In the genomic region with DNA sequence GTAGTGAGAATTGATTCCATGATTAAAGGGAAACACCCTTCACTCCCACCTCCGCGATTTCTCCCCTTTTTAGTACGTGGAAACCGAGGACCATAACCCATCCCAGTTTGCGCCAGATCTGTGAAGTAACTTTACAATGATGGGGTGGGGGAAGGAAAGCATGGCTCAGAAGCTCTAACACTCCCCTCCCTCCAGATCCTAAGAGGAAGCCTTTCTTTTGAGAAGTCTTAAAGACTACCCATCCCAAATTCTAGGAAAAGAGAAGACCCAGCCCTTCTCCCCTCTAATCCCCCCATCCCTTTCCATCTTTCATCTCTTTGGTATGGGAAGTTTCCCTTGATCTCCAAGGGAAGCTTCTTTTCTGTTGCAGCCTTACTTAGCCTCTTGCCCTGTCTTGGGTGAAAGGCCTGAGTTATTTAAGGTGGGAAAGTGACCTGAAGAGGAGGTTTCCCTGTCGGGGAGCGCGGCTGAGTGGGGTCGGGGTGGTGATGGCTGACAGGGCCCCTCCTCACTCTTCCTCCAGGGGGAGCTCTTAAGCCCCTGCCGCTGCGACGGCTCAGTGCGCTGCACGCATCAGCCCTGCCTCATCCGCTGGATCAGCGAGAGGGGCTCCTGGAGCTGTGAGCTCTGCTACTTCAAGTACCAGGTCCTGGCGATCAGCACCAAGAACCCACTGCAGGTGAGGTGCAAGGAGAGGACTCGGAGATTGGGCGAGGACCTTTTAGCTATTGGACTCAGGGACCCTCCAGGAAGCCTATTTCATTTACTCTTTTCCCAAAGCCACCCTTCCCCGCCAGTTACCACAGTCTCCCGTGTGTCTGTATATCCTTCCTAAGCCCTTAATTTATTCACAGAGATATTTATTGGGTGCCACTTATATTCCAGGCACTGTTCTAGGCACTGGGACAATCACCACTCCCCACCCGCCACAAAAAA, we compare ENCODE assay signal across 8 cellular contexts. TPM values are rescaled to one million over a fixed set of nuclear protein-coding genes. Genes with fewer than 3 reads are reported as not detected.
DNase-seq lines count a peak whose midpoint lies in the region; TF ChIP-seq lines count a peak whose summit lies in the region.

No MANE protein-coding gene starts in this region.

- H3K9me3 ChIP-seq in A673 (ENCODE audit: low read depth, low read length, poor library complexity, severe bottlenecking) (no peaks in the 10 kb centered on the region), esophagus squamous epithelium (no peaks in the 10 kb centered on the region)

- H3K36me3 ChIP-seq in A673 (ENCODE audit: insufficient read depth, low read length, poor library complexity, severe bottlenecking) (peaks cover 6% of the 10 kb centered on the region), esophagus squamous epithelium (peaks cover 0 to 19% (median 0%) of the 10 kb centered on the region in 3 donors)

- intact Hi-C loops in A673 (cut with micrococcal nuclease; ENCODE audit: unreplicated experiment): no loop called here
- intact Hi-C loops in esophagus squamous epithelium (cut with DNase I): no loop called here

- 48 to 50% methylated on average over 12 to 14 of the region's 22 CpGs for WGBS in esophagus squamous epithelium, 2 donors

- DNase-seq in A673 (ENCODE audit: low spot score) (no peak), GM19240 (ENCODE audit: insufficient read length, low spot score) (peak; percentile 84), NCI-H82 treated with DMSO at 0.1 percent for 48 hours (lab: John Stamatoyannopoulos, UW; ENCODE audit: unreplicated experiment) (peak; percentile 28), activated T-cell treated with anti-CD3 and anti-CD28 coated beads for 1 hour (ENCODE audit: low read depth) (peak; percentile 59), esophagus squamous epithelium (lab: John Stamatoyannopoulos, UW) (no peak), retina (peak; percentile 61), kidney glomerular epithelial cell (lab: John Stamatoyannopoulos, UW) (no peak), NCI-H226 (no peak)

- BruUV-seq in A673 (replicated peaks; lab: Mats Ljungman, UMichigan): no TSS peak

- no peak for TF ChIP-seq POLR2A in esophagus squamous epithelium (IDR thresholded peaks at IDR 0.05)

- H3K27ac ChIP-seq in A673 (ENCODE audit: low read depth, low read length, poor library complexity, severe bottlenecking): no peak overlapping the region
- H3K27ac ChIP-seq in esophagus squamous epithelium: no peak overlapping the region

- CTCF ChIA-PET in A673 (lab: Charles Lee): interaction anchor here (0.6 to 1.9 kb wide), 3 partner anchors 9 to 15 kb away, joined by 3 to 10 read pairs (median 4); partner anchors contain the start of genes CYP27B1 and METTL1

- H3K4me1 ChIP-seq in A673 (ENCODE audit: insufficient read depth, low read length, poor library complexity, severe bottlenecking) (peaks cover 26% of the 10 kb centered on the region), esophagus squamous epithelium (peaks cover 23 to 44% (median 27%) of the 10 kb centered on the region in 3 donors)

- H3K4me3 ChIP-seq in A673 (ENCODE audit: low read depth, low read length, poor library complexity, severe bottlenecking) (peak overlapping the region; percentile 60), esophagus squamous epithelium (peak overlapping the region in 3 of 4 donors; percentile 65 to 98 (median 93))

- peak; percentile 73 for TF ChIP-seq CTCF in A673 (conservative IDR thresholded peaks at IDR 0.05; ENCODE audit: low read depth, low read length)
- peak; percentile 23 to 52 (median 45) for TF ChIP-seq CTCF in esophagus squamous epithelium (IDR thresholded peaks at IDR 0.05)

- POLR2A ChIA-PET in A673 (lab: Charles Lee; ENCODE audit: low non-redundant PET): interaction anchor here (0.6 to 0.7 kb wide), 2 partner anchors 28 to 189 kb away, joined by 4 to 17 read pairs; no protein-coding TSS in a partner anchor

- H3K27me3 ChIP-seq in A673 (replicated peaks; ENCODE audit: insufficient read depth, low read depth, low read length, poor library complexity) (no peaks in the 10 kb centered on the region), esophagus squamous epithelium (no peaks in the 10 kb centered on the region)

RNA-seq across cellular contexts. Expression of gene MARCHF9, which starts 1.8 kb away (rescaled TPM):
- total RNA-seq in A673 (2021): 19.8 and 23.6 TPM in 2 replicates
- total RNA-seq in esophagus squamous epithelium: 1 to 10 TPM; 3.6 to 8.4 (median 5.3) TPM

RNA-seq across cellular contexts. Expression of gene CDK4, which starts 4.6 kb away (rescaled TPM):
- total RNA-seq in A673 (2021) (216 and 247 TPM in 2 replicates), esophagus squamous epithelium (10 to 100 TPM; 42.8 to 96.9 (median 60.4) TPM)

RNA-seq across cellular contexts. Expression of gene CYP27B1, which starts 10.2 kb away (rescaled TPM):
- total RNA-seq in A673 (2021) (4.5 and 4.7 TPM in 2 replicates), esophagus squamous epithelium (1 to 10 TPM in 2 of 4 donors, under 1 TPM in 2; 0.18 to 1.7 (median 1.1) TPM)

RNA-seq across cellular contexts. Expression of gene TSPAN31, which starts 11.8 kb away (rescaled TPM):
- 8.9 and 24.6 TPM in 2 replicates for total RNA-seq in A673 (2021)
- 10 to 100 TPM; 37.2 to 62.5 (median 40.2) TPM for total RNA-seq in esophagus squamous epithelium

RNA-seq across cellular contexts. Expression of gene METTL1, which starts 15.2 kb away (rescaled TPM):
- total RNA-seq in A673 (2021) (51.0 and 55.6 TPM in 2 replicates), esophagus squamous epithelium (10 to 100 TPM in 3 of 4 donors, 1 to 10 TPM in 1; 6.7 to 16.8 (median 11.8) TPM)

Comparison
In these comparisons a context has a peak if more than half of its experiments do, and no peak if none do; other contexts are left out.
1. DNase-seq: peak in GM19240 (single experiment), NCI-H82 treated with DMSO at 0.1 percent for 48 hours (single experiment), activated T-cell treated with anti-CD3 and anti-CD28 coated beads for 1 hour (single experiment) and retina (single experiment); none in A673 (single experiment), esophagus squamous epithelium (single experiment), kidney glomerular epithelial cell (single experiment) and NCI-H226 (single experiment).